10 cellular contexts compared by ENCODE assay signal in the genomic region with DNA sequence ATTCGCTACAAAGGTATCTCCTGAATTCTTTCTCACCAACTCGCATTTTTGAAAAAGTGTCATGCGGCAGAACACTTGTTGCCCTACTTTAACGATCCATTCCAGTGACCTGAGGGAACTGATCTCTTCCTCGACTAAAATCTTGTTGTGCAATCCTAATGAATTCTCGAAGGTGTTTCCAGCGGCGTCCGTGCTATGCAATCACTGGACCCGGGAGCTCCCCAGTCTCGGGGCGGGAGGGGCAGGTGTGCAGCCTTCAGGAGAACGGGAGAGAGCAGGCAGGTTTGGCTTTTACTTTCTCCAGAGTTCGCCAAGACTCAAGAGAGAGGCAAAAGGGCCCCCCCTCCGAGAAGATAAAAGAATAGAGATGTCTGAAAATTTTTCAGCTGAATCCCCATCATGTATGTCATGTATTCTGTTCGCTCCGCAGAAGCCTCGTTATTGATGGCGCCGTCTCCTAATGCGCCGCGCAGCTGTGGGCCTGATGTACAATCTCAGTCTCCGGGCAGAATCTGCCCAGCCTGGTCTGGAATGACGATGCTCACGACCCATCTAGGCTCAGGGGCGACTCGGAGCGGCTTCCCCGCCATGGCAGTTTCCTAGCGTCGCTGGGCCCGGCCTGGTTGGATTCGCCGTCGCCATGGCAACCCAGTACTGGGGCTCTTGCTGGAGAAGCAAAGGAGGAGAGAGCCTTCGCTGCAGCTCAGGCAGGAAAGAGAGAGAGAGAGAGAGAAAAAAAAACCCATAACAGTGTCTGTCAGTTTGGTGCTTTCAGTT. TPM values are rescaled to one million over a fixed set of nuclear protein-coding genes. Genes with fewer than 3 reads are reported as not detected.
DNase-seq lines count a peak whose midpoint lies in the region; ATAC-seq and TF ChIP-seq lines count a peak whose summit lies in the region.
"Had no signal": no experiment of that assay in that cellular context is flagged by ENCODE, and none has a peak within 500 bp of the region (broad histone marks: within the 10 kb centered on the region; RNA-seq: fewer than 3 reads in every experiment).

No MANE protein-coding gene starts in this region.

- H3K36me3 Mint-ChIP-seq in activated T-helper 2 cell treated with anti-CD3 and anti-CD28 coated beads, Interferon-gamma antibody, Interleukin-2, Interleukin-4, amounts not matched to agents 10 μg/mL and 5 μg/mL and 100 μg/mL, durations not matched to agents 14 hours and 24 hours and 36 hours (ENCODE audit: low read depth) = peaks cover 14% of the 10 kb centered on the region

- peaks cover 4% of the 10 kb centered on the region for H3K4me1 Mint-ChIP-seq in activated T-helper 2 cell treated with anti-CD3 and anti-CD28 coated beads, Interferon-gamma antibody, Interleukin-2, Interleukin-4, amounts not matched to agents 10 μg/mL and 5 μg/mL and 100 μg/mL, durations not matched to agents 14 hours and 24 hours and 36 hours (ENCODE audit: low read depth)

- DNase-seq in NCI-H1092 (lab: John Stamatoyannopoulos, UW) = peak; percentile 44
- peak; percentile 20 to 56 (median 46) for DNase-seq in body of pancreas
- peak; percentile 76 for DNase-seq in inferior parietal cortex (ENCODE audit: extremely low spot score)
- DNase-seq in activated T-helper 2 cell treated with anti-CD3 and anti-CD28 coated beads, Interferon-gamma antibody, Interleukin-2, Interleukin-4, amounts not matched to agents 10 μg/mL and 5 μg/mL and 100 μg/mL, durations not matched to agents 14 hours and 24 hours and 36 hours (ENCODE audit: low spot score) = no peak
- DNase-seq in spleen = no peak
- no peak for DNase-seq in SIG-M5 treated with dmso at 0.1 percent for 504 hours (lab: John Stamatoyannopoulos, UW; ENCODE audit: unreplicated experiment)
- no peak for DNase-seq in HT-29 (ENCODE audit: low spot score)

- H3K36me3 ChIP-seq in body of pancreas (replicated peaks in 1 of 2; ENCODE audit: insufficient read depth in 1 of 2, low read depth in 2 of 2) (no peaks in the 10 kb centered on the region), stomach smooth muscle (ENCODE audit: control insufficient read depth in 2 of 2, insufficient read depth in 2 of 2, low read length in 2 of 2) (no peaks in the 10 kb centered on the region), spleen (peaks cover 0 to 95% (median 20%) of the 10 kb centered on the region in 6 donors)

- no peak overlapping the region for H3K9ac ChIP-seq in stomach smooth muscle (ENCODE audit: low read length in 2 of 2)

- no peak overlapping the region for H3K27ac Mint-ChIP-seq in activated T-helper 2 cell treated with anti-CD3 and anti-CD28 coated beads, Interferon-gamma antibody, Interleukin-2, Interleukin-4, amounts not matched to agents 10 μg/mL and 5 μg/mL and 100 μg/mL, durations not matched to agents 14 hours and 24 hours and 36 hours

- 36 to 48% methylated on average over 37 of the region's 37 CpGs for WGBS in body of pancreas, 2 donors
- 72 to 86% (median 81%) methylated on average over 37 of the region's 37 CpGs for WGBS in spleen, 5 donors

- H3K4me3 ChIP-seq in body of pancreas (no peak overlapping the region), stomach smooth muscle (ENCODE audit: low read length in 2 of 2) (peak overlapping the region; percentile 43 to 47), spleen (no peak overlapping the region)

- no peak overlapping the region for H3K4me3 Mint-ChIP-seq in activated T-helper 2 cell treated with anti-CD3 and anti-CD28 coated beads, Interferon-gamma antibody, Interleukin-2, Interleukin-4, amounts not matched to agents 10 μg/mL and 5 μg/mL and 100 μg/mL, durations not matched to agents 14 hours and 24 hours and 36 hours (ENCODE audit: low read depth)

- H3K4me1 ChIP-seq in body of pancreas = peaks cover 11% of the 10 kb centered on the region
- no peaks in the 10 kb centered on the region for H3K4me1 ChIP-seq in stomach smooth muscle (ENCODE audit: control insufficient read depth, insufficient read depth, low read length)
- peaks cover 0 to 10% (median 0%) of the 10 kb centered on the region in 6 donors for H3K4me1 ChIP-seq in spleen

- H3K9me3 Mint-ChIP-seq in activated T-helper 2 cell treated with anti-CD3 and anti-CD28 coated beads, Interferon-gamma antibody, Interleukin-2, Interleukin-4, amounts not matched to agents 10 μg/mL and 5 μg/mL and 100 μg/mL, durations not matched to agents 14 hours and 24 hours and 36 hours = peaks cover 5% of the 10 kb centered on the region

- TF ChIP-seq CTCF in body of pancreas (IDR thresholded peaks at IDR 0.05) = no peak
- no peak for TF ChIP-seq CTCF in spleen (IDR thresholded peaks at IDR 0.05 in 8 of 11, conservative IDR thresholded peaks at IDR 0.05 in 3 of 11)

- intact Hi-C loops in body of pancreas (cut with DNase I) = no loop called here
- intact Hi-C loops in activated T-helper 2 cell treated with anti-CD3 and anti-CD28 coated beads, Interferon-gamma antibody, Interleukin-2, Interleukin-4, amounts not matched to agents 10 μg/mL and 5 μg/mL and 100 μg/mL, durations not matched to agents 14 hours and 24 hours and 36 hours (cut with micrococcal nuclease) = no loop called here
- intact Hi-C loops in spleen (cut with DNase I; ENCODE audit: low total_unique reads) = no loop called here

- no peak for ATAC-seq in body of pancreas

- TF ChIP-seq POLR2A in body of pancreas (IDR thresholded peaks at IDR 0.05) = no peak
- TF ChIP-seq POLR2A in spleen (IDR thresholded peaks at IDR 0.05) = no peak

- no peaks in the 10 kb centered on the region for H3K27me3 Mint-ChIP-seq in activated T-helper 2 cell treated with anti-CD3 and anti-CD28 coated beads, Interferon-gamma antibody, Interleukin-2, Interleukin-4, amounts not matched to agents 10 μg/mL and 5 μg/mL and 100 μg/mL, durations not matched to agents 14 hours and 24 hours and 36 hours (ENCODE audit: low read depth)

- H3K27ac ChIP-seq in body of pancreas (no peak overlapping the region), stomach smooth muscle (ENCODE audit: low read length) (no peak overlapping the region), spleen (no peak overlapping the region)
- H3K27ac ChIP-seq: epithelial cell of prostate, VCaP had no signal

- H3K27me3 ChIP-seq in body of pancreas (no peaks in the 10 kb centered on the region), stomach smooth muscle (ENCODE audit: control insufficient read depth in 1 of 2, insufficient read depth in 2 of 2, low read length in 2 of 2) (no peaks in the 10 kb centered on the region), spleen (replicated peaks in 1 of 7) (no peaks in the 10 kb centered on the region)

- no peaks in the 10 kb centered on the region for H3K9me3 ChIP-seq in body of pancreas
- H3K9me3 ChIP-seq in stomach smooth muscle (ENCODE audit: control insufficient read depth in 2 of 2, low read length in 2 of 2) = no peaks in the 10 kb centered on the region
- H3K9me3 ChIP-seq in spleen = no peaks in the 10 kb centered on the region

RNA-seq across cellular contexts. Expression of gene PLXNC1, which starts 38.3 kb away (rescaled TPM):
- total RNA-seq in body of pancreas = 1 to 10 TPM; 3.9 to 4.9 TPM
- total RNA-seq in activated T-helper 2 cell treated with anti-CD3 and anti-CD28 coated beads, Interferon-gamma antibody, Interleukin-2, Interleukin-4, amounts not matched to agents 10 μg/mL and 5 μg/mL and 100 μg/mL, durations not matched to agents 14 hours and 24 hours and 36 hours = 6.6 and 7.2 TPM in 2 replicates
- total RNA-seq in spleen = 100 to 1,000 TPM in 3 of 7 donors, 10 to 100 TPM in 4; 47.3 to 138 (median 82.8) TPM
- polyA plus RNA-seq in spleen = 10 to 100 TPM in 1 of 3 donors, 1 to 10 TPM in 2; 6.8 to 11.7 (median 8.5) TPM
- total RNA-seq in HT-29 (2014; rRNA removed; shearing (Covaris generic)) = 0.05 TPM in 1 of 2 replicates, not detected in the other

Comparison
In these comparisons a context has a peak if more than half of its experiments do, and no peak if none do; other contexts are left out.
1. DNase-seq: peak in NCI-H1092 (single experiment), body of pancreas (4 of 4) and inferior parietal cortex (single experiment); none in activated T-helper 2 cell treated with anti-CD3 and anti-CD28 coated beads, Interferon-gamma antibody, Interleukin-2, Interleukin-4, amounts not matched to agents 10 μg/mL and 5 μg/mL and 100 μg/mL, durations not matched to agents 14 hours and 24 hours and 36 hours (single experiment), spleen (single experiment), SIG-M5 treated with dmso at 0.1 percent for 504 hours (single experiment) and HT-29 (single experiment).
2. H3K4me3 ChIP-seq: peak in stomach smooth muscle (2 of 2); none in body of pancreas (0 of 2) and spleen (0 of 8).